In genomic region chr4:139951051-139951450, GRCh38 we compare ENCODE assay signal across 11 cellular contexts.
DNase-seq lines count a peak whose midpoint lies in the region; ATAC-seq and TF ChIP-seq lines count a peak whose summit lies in the region.
"Had no signal": no experiment of that assay in that cellular context is flagged by ENCODE, and none has a peak within 500 bp of the region (broad histone marks: within the 10 kb centered on the region; RNA-seq: fewer than 3 reads in every experiment).

No MANE protein-coding gene starts in this region.

- no peak overlapping the region for H3K9ac ChIP-seq in BLaER1

- peaks cover 54% of the 10 kb centered on the region for H3K27me3 ChIP-seq in BLaER1

- H3K27me3 Mint-ChIP-seq in HFFc6 (ENCODE audit: insufficient read depth), result peaks cover 18% of the 10 kb centered on the region
- H3K27me3 Mint-ChIP-seq in immature natural killer cell (ENCODE audit: low read depth in 3 of 3), result peaks cover 16 to 30% (median 17%) of the 10 kb centered on the region in 3 donors

- H3K4me3 Mint-ChIP-seq in HFFc6, result no peak overlapping the region
- peak overlapping the region; percentile 48 to 83 (median 66) for H3K4me3 Mint-ChIP-seq in immature natural killer cell
- H3K4me3 Mint-ChIP-seq: H9, nephron had no signal

- peaks cover 47% of the 10 kb centered on the region for H3K4me1 ChIP-seq in BLaER1

- H3K4me1 Mint-ChIP-seq in HFFc6 (ENCODE audit: low read depth) (peaks cover 30% of the 10 kb centered on the region), immature natural killer cell (peaks cover 33 to 51% of the 10 kb centered on the region in 2 donors)

- H3K9me3 ChIP-seq in BLaER1, result 0 out of 2 replicates have a peak, but pooled peaks cover 5% of the 10 kb centered on the region

- DNase-seq in HFFc6 (peak; percentile 51), T1000 (lab: John Stamatoyannopoulos, UW) (peak; percentile 12), immature natural killer cell (peak; percentile 29 to 53 (median 41)), inferior parietal cortex (ENCODE audit: extremely low spot score) (no peak), superior temporal gyrus (ENCODE audit: extremely low spot score) (no peak), NOMO-1 treated with DMSO at 0.1 percent for 48 hours (lab: John Stamatoyannopoulos, UW; ENCODE audit: unreplicated experiment) (no peak)
- DNase-seq: H9, NCI-H510A had no signal

- peaks cover 100% of the 10 kb centered on the region for H4K20me1 ChIP-seq in BLaER1

- no peaks in the 10 kb centered on the region for H3K36me3 ChIP-seq in BLaER1

- no peak overlapping the region for H3K27ac ChIP-seq in BLaER1

- H3K27ac Mint-ChIP-seq in HFFc6, result no peak overlapping the region
- peak overlapping the region; percentile 23 to 84 (median 72) for H3K27ac Mint-ChIP-seq in immature natural killer cell
- H3K27ac Mint-ChIP-seq: H9 had no signal

- H3K36me3 Mint-ChIP-seq in HFFc6 (ENCODE audit: low read depth) (no peaks in the 10 kb centered on the region), immature natural killer cell (peaks cover 0 to 4% (median 0%) of the 10 kb centered on the region in 3 donors)

- no peak for ATAC-seq in HG03039 (IDR thresholded peaks at IDR 0.05; ENCODE audit: unreplicated experiment)

- peak overlapping the region; percentile 65 for H3K4me2 ChIP-seq in BLaER1

- H3K9me3 Mint-ChIP-seq in HFFc6 (no peaks in the 10 kb centered on the region), immature natural killer cell (peaks cover 0 to 5% (median 0%) of the 10 kb centered on the region in 6 donors)

- no peak overlapping the region for H3K4me3 ChIP-seq in BLaER1

- TF ChIP-seq CTCF in HFFc6 (IDR thresholded peaks at IDR 0.05), result no peak

Comparison
In these comparisons a context has a peak if more than half of its experiments do, and no peak if none do; other contexts are left out.
1. DNase-seq: peak in HFFc6 (single experiment), T1000 (single experiment) and immature natural killer cell (3 of 3); none in inferior parietal cortex (single experiment), superior temporal gyrus (single experiment) and NOMO-1 treated with DMSO at 0.1 percent for 48 hours (single experiment).